9 cellular contexts compared by ENCODE assay signal in the genomic region with DNA sequence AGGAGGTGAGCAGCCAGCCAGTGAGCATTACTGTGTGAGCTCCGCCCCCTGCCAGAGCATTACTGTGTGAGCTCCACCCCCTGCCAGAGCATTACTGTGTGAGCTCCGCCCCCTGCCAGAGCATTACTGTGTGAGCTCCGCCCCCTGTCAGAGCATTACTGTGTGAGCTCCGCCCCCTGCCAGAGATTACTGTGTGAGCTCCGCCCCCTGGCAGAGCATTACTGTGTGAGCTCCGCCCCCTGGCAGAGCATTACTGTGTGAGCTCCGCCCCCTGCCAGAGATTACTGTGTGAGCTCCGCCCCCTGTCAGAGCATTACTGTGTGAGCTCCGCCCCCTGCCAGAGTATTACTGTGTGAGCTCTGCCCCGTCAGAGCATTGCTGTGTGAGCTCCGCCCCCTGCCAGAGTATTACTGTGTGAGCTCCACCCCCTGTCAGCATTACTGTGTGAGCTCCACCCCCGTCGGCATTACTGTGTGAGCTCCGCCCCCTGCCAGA. TPM values are rescaled to one million over a fixed set of nuclear protein-coding genes. Genes with fewer than 3 reads are reported as not detected.
DNase-seq lines count a peak whose midpoint lies in the region; ATAC-seq and TF ChIP-seq lines count a peak whose summit lies in the region.
"Not testable (repeated sequence)": the region's sequence is repeated elsewhere in the genome, so short reads cannot be mapped to it uniquely, and the experiment has no call there.
"Had no signal": no experiment of that assay in that cellular context is flagged by ENCODE, and none has a peak within 500 bp of the region (broad histone marks: within the 10 kb centered on the region; RNA-seq: fewer than 3 reads in every experiment).

No MANE protein-coding gene starts in this region.

- not testable (repeated sequence) for H3K9me3 ChIP-seq in CD4-positive, CD25-positive, alpha-beta regulatory T cell (ENCODE audit: control insufficient read depth in 2 of 2, low read length in 2 of 2); colonic mucosa; psoas muscle; subcutaneous abdominal adipose tissue (ENCODE audit: control insufficient read depth in 5 of 5, low read length in 5 of 5)

- H3K4me3 Mint-ChIP-seq in CD4-positive, CD25-positive, alpha-beta regulatory T cell; activated CD4-positive, alpha-beta T cell treated with anti-CD3 and anti-CD28 coated beads for 36 hours; activated CD8-positive, alpha-beta T cell treated with anti-CD3 and anti-CD28 coated beads for 36 hours; activated T-helper 2 cell treated with anti-CD3 and anti-CD28 coated beads, Interferon-gamma antibody, Interleukin-2, Interleukin-4, amounts not matched to agents 10 μg/mL and 5 μg/mL and 100 μg/mL, durations not matched to agents 14 hours and 24 hours and 36 hours (ENCODE audit: low read depth): not testable (repeated sequence)

- not testable (repeated sequence) for H3K27me3 ChIP-seq in CD4-positive, CD25-positive, alpha-beta regulatory T cell (ENCODE audit: control insufficient read depth, insufficient read depth, low read length); colonic mucosa; psoas muscle (ENCODE audit: insufficient read depth in 3 of 3, low read length in 2 of 3); subcutaneous abdominal adipose tissue (ENCODE audit: control insufficient read depth in 5 of 5, insufficient read depth in 4 of 5, low read length in 5 of 5)

- peaks cover 46% of the 10 kb centered on the region for H3K36me3 Mint-ChIP-seq in CD4-positive, CD25-positive, alpha-beta regulatory T cell
- peaks cover 36% of the 10 kb centered on the region for H3K36me3 Mint-ChIP-seq in activated CD4-positive, alpha-beta T cell treated with anti-CD3 and anti-CD28 coated beads for 36 hours (ENCODE audit: low read depth)
- peaks cover 50% of the 10 kb centered on the region for H3K36me3 Mint-ChIP-seq in activated CD8-positive, alpha-beta T cell treated with anti-CD3 and anti-CD28 coated beads for 36 hours (ENCODE audit: low read depth)
- H3K36me3 Mint-ChIP-seq in activated T-helper 2 cell treated with anti-CD3 and anti-CD28 coated beads, Interferon-gamma antibody, Interleukin-2, Interleukin-4, amounts not matched to agents 10 μg/mL and 5 μg/mL and 100 μg/mL, durations not matched to agents 14 hours and 24 hours and 36 hours (ENCODE audit: low read depth) = peaks cover 73% of the 10 kb centered on the region

- POLR2A ChIA-PET in activated CD4-positive, alpha-beta T cell treated with anti-CD3 and anti-CD28 coated beads for 36 hours (lab: Charles Lee); activated CD8-positive, alpha-beta T cell treated with anti-CD3 and anti-CD28 coated beads for 36 hours (lab: Charles Lee): not testable (repeated sequence)

- not testable (repeated sequence) for H3K27ac ChIP-seq in CD4-positive, CD25-positive, alpha-beta regulatory T cell (ENCODE audit: insufficient read depth, low read length, poor library complexity, severe bottlenecking)
- H3K27ac ChIP-seq in colonic mucosa (peak overlapping the region; percentile 6), psoas muscle (peak overlapping the region; percentile 54), subcutaneous abdominal adipose tissue (ENCODE audit: low read depth, low read length) (peak overlapping the region; percentile 23)

- H3K4me3 ChIP-seq in CD4-positive, CD25-positive, alpha-beta regulatory T cell (ENCODE audit: low read depth, low read length); colonic mucosa; psoas muscle; subcutaneous abdominal adipose tissue (ENCODE audit: low read depth in 1 of 5, low read length in 5 of 5): not testable (repeated sequence)

- TF ChIP-seq CTCF in activated CD8-positive, alpha-beta T cell treated with anti-CD3 and anti-CD28 coated beads for 36 hours (IDR thresholded peaks at IDR 0.05); colonic mucosa (IDR thresholded peaks at IDR 0.05); psoas muscle (IDR thresholded peaks at IDR 0.05): not testable (repeated sequence)

- peak in 1 of 3 donors; percentile 11 for DNase-seq in CD4-positive, CD25-positive, alpha-beta regulatory T cell
- DNase-seq in activated CD4-positive, alpha-beta T cell treated with anti-CD3 and anti-CD28 coated beads for 36 hours = peak; percentile 58
- DNase-seq in activated CD8-positive, alpha-beta T cell treated with anti-CD3 and anti-CD28 coated beads for 36 hours = peak; percentile 51
- not testable (repeated sequence) for DNase-seq in activated T-helper 2 cell treated with anti-CD3 and anti-CD28 coated beads, Interferon-gamma antibody, Interleukin-2, Interleukin-4, amounts not matched to agents 10 μg/mL and 5 μg/mL and 100 μg/mL, durations not matched to agents 14 hours and 24 hours and 36 hours (ENCODE audit: low spot score); colonic mucosa; psoas muscle
- DNase-seq in stimulated activated CD4-positive, alpha-beta T cell treated with anti-CD3 and anti-CD28 coated beads, Interleukin-1b, Interleukin-23, amount 100 ng/mL, for 48 hours = peak; percentile 61

- intact Hi-C loops in activated CD4-positive, alpha-beta T cell treated with anti-CD3 and anti-CD28 coated beads for 36 hours (cut with DNase I, micrococcal nuclease) = loop anchor here in 1 of 2 experiments (2.0 kb wide), 1 partner anchor 520 kb away; no protein-coding TSS in a partner anchor
- intact Hi-C loops in activated CD8-positive, alpha-beta T cell treated with anti-CD3 and anti-CD28 coated beads for 36 hours (cut with micrococcal nuclease); activated T-helper 2 cell treated with anti-CD3 and anti-CD28 coated beads, Interferon-gamma antibody, Interleukin-2, Interleukin-4, amounts not matched to agents 10 μg/mL and 5 μg/mL and 100 μg/mL, durations not matched to agents 14 hours and 24 hours and 36 hours (cut with micrococcal nuclease); colonic mucosa (cut with DNase I); psoas muscle (cut with DNase I): not testable (repeated sequence)

- H3K36me3 ChIP-seq in CD4-positive, CD25-positive, alpha-beta regulatory T cell (ENCODE audit: control insufficient read depth, insufficient read depth, low read length) = peaks cover 30% of the 10 kb centered on the region
- H3K36me3 ChIP-seq in colonic mucosa = peaks cover 15% of the 10 kb centered on the region
- H3K36me3 ChIP-seq in psoas muscle (ENCODE audit: insufficient read depth in 1 of 2, low read depth in 1 of 2) = peaks cover 6 to 74% of the 10 kb centered on the region in 2 donors
- peaks cover 0 to 61% (median 40%) of the 10 kb centered on the region in 5 donors for H3K36me3 ChIP-seq in subcutaneous abdominal adipose tissue (ENCODE audit: control insufficient read depth in 5 of 5, insufficient read depth in 5 of 5, low read length in 5 of 5)

- H3K27me3 Mint-ChIP-seq in CD4-positive, CD25-positive, alpha-beta regulatory T cell; activated CD4-positive, alpha-beta T cell treated with anti-CD3 and anti-CD28 coated beads for 36 hours; activated CD8-positive, alpha-beta T cell treated with anti-CD3 and anti-CD28 coated beads for 36 hours; activated T-helper 2 cell treated with anti-CD3 and anti-CD28 coated beads, Interferon-gamma antibody, Interleukin-2, Interleukin-4, amounts not matched to agents 10 μg/mL and 5 μg/mL and 100 μg/mL, durations not matched to agents 14 hours and 24 hours and 36 hours (ENCODE audit: low read depth): not testable (repeated sequence)

- 90 to 94% (median 92%) methylated on average over 8 to 14 of the region's 14 CpGs for WGBS in psoas muscle, 3 donors

- CTCF ChIA-PET in activated CD4-positive, alpha-beta T cell treated with anti-CD3 and anti-CD28 coated beads for 36 hours (lab: Charles Lee) = not testable (repeated sequence)
- CTCF ChIA-PET in activated CD8-positive, alpha-beta T cell treated with anti-CD3 and anti-CD28 coated beads for 36 hours (lab: Charles Lee) = interaction anchor here (0.6 to 0.7 kb wide), 2 partner anchors 394 to 532 kb away, joined by 3 read pairs; no protein-coding TSS in a partner anchor

- not testable (repeated sequence) for H3K9ac ChIP-seq in colonic mucosa (ENCODE audit: low read depth in 2 of 2, low read length in 2 of 2); subcutaneous abdominal adipose tissue (ENCODE audit: low read length in 5 of 5)

- ATAC-seq in CD4-positive, CD25-positive, alpha-beta regulatory T cell (ENCODE audit: low read depth in 2 of 2); activated CD4-positive, alpha-beta T cell treated with anti-CD3 and anti-CD28 coated beads for 36 hours; activated CD8-positive, alpha-beta T cell treated with anti-CD3 and anti-CD28 coated beads for 36 hours; psoas muscle: not testable (repeated sequence)

- peak overlapping the region in 2 of 3 donors; percentile 2 to 77 for H3K27ac Mint-ChIP-seq in CD4-positive, CD25-positive, alpha-beta regulatory T cell
- H3K27ac Mint-ChIP-seq in activated CD4-positive, alpha-beta T cell treated with anti-CD3 and anti-CD28 coated beads for 36 hours; activated CD8-positive, alpha-beta T cell treated with anti-CD3 and anti-CD28 coated beads for 36 hours: not testable (repeated sequence)
- H3K27ac Mint-ChIP-seq in activated T-helper 2 cell treated with anti-CD3 and anti-CD28 coated beads, Interferon-gamma antibody, Interleukin-2, Interleukin-4, amounts not matched to agents 10 μg/mL and 5 μg/mL and 100 μg/mL, durations not matched to agents 14 hours and 24 hours and 36 hours = peak overlapping the region; percentile 80

- not testable (repeated sequence) for H3K9me3 Mint-ChIP-seq in CD4-positive, CD25-positive, alpha-beta regulatory T cell; activated CD4-positive, alpha-beta T cell treated with anti-CD3 and anti-CD28 coated beads for 36 hours (ENCODE audit: low read depth); activated CD8-positive, alpha-beta T cell treated with anti-CD3 and anti-CD28 coated beads for 36 hours; activated T-helper 2 cell treated with anti-CD3 and anti-CD28 coated beads, Interferon-gamma antibody, Interleukin-2, Interleukin-4, amounts not matched to agents 10 μg/mL and 5 μg/mL and 100 μg/mL, durations not matched to agents 14 hours and 24 hours and 36 hours

- H3K4me1 Mint-ChIP-seq in CD4-positive, CD25-positive, alpha-beta regulatory T cell = not testable (repeated sequence)
- peaks cover 10% of the 10 kb centered on the region for H3K4me1 Mint-ChIP-seq in activated CD4-positive, alpha-beta T cell treated with anti-CD3 and anti-CD28 coated beads for 36 hours
- peaks cover 15% of the 10 kb centered on the region for H3K4me1 Mint-ChIP-seq in activated CD8-positive, alpha-beta T cell treated with anti-CD3 and anti-CD28 coated beads for 36 hours (ENCODE audit: low read depth)
- H3K4me1 Mint-ChIP-seq in activated T-helper 2 cell treated with anti-CD3 and anti-CD28 coated beads, Interferon-gamma antibody, Interleukin-2, Interleukin-4, amounts not matched to agents 10 μg/mL and 5 μg/mL and 100 μg/mL, durations not matched to agents 14 hours and 24 hours and 36 hours (ENCODE audit: low read depth) = peaks cover 30% of the 10 kb centered on the region

- H3K4me1 ChIP-seq in CD4-positive, CD25-positive, alpha-beta regulatory T cell (ENCODE audit: control insufficient read depth, insufficient read depth, low read length, poor library complexity, severe bottlenecking); colonic mucosa: not testable (repeated sequence)
- H3K4me1 ChIP-seq in psoas muscle (peaks cover 11% of the 10 kb centered on the region), subcutaneous abdominal adipose tissue (ENCODE audit: control insufficient read depth in 5 of 5, insufficient read depth in 5 of 5, low read length in 5 of 5) (peaks cover 0 to 10% (median 5%) of the 10 kb centered on the region in 5 donors)

RNA-seq across cellular contexts. Expression of a gene that starts 34.0 kb away (rescaled TPM):
- 1.5 TPM for total RNA-seq in CD4-positive, CD25-positive, alpha-beta regulatory T cell
- polyA plus RNA-seq in CD4-positive, CD25-positive, alpha-beta regulatory T cell = under 1 TPM in 2 of 4 donors, not detected in 2; 0.14 to 0.47 TPM
- under 1 TPM; 0.30 to 0.54 TPM for total RNA-seq in activated CD4-positive, alpha-beta T cell treated with anti-CD3 and anti-CD28 coated beads for 36 hours
- under 1 TPM; 0.20 to 0.65 TPM for total RNA-seq in activated CD8-positive, alpha-beta T cell treated with anti-CD3 and anti-CD28 coated beads for 36 hours
- 3.9 and 5.0 TPM in 2 replicates for total RNA-seq in activated T-helper 2 cell treated with anti-CD3 and anti-CD28 coated beads, Interferon-gamma antibody, Interleukin-2, Interleukin-4, amounts not matched to agents 10 μg/mL and 5 μg/mL and 100 μg/mL, durations not matched to agents 14 hours and 24 hours and 36 hours
- total RNA-seq in colonic mucosa (100 to 1,000 TPM in 1 of 2 donors, 10 to 100 TPM in 1; 58.1 to 170 TPM), psoas muscle (1 to 10 TPM; 1.4 to 3.9 (median 1.6) TPM)
- 1 to 10 TPM; 1.3 to 2.1 (median 1.4) TPM for polyA plus RNA-seq in psoas muscle
- total RNA-seq: IMR-90 had no signal
